2 cellular contexts compared by ENCODE assay signal in the genomic region with DNA sequence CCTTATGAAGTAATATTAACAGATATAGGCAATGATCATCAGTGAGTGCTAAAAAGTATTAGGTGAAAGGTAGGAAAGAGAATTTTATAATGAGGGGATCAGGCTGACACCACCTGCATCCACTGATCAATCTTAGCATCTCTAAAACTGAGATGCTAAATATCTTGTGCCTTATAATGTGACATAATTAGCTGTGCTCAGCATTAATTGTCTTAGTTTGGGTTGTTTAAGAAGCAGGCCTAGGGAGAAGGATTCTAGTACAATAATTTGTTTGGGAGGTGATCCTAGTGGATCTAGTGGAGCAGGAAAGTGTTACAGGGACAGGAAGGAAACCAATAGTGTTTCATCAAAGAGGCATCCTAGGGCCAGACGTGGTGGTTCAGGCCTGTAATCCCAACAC.
TF ChIP-seq lines count a peak whose summit lies in the region.

No MANE protein-coding gene starts in this region.

TF ChIP-seq in A549, 52 proteins besides CTCF, POLR2A, EP300 and RAD21:
- peak; percentile 76 for TF ChIP-seq MAFK (IDR thresholded peaks at IDR 0.05; ENCODE audit: partially characterized antibody)
- TF ChIP-seq, protein P1, sequence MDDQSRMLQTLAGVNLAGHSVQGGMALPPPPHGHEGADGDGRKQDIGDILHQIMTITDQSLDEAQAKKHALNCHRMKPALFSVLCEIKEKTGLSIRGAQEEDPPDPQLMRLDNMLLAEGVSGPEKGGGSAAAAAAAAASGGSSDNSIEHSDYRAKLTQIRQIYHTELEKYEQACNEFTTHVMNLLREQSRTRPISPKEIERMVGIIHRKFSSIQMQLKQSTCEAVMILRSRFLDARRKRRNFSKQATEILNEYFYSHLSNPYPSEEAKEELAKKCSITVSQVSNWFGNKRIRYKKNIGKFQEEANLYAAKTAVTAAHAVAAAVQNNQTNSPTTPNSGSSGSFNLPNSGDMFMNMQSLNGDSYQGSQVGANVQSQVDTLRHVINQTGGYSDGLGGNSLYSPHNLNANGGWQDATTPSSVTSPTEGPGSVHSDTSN (IDR thresholded peaks at IDR 0.05): no peak

TF ChIP-seq in IMR-90, 13 proteins besides CTCF, POLR2A, EP300 and RAD21:
- TF ChIP-seq MAFK (IDR thresholded peaks at IDR 0.05; ENCODE audit: low read depth, low read length) (peak; percentile 88), NFE2L2 (IDR thresholded peaks at IDR 0.05; ENCODE audit: low read depth, low read length) (no peak)
